Comparison of ENCODE assay signal across 8 cellular contexts in genomic region chr22:24503137-24503850, GRCh38. TPM values are rescaled to one million over a fixed set of nuclear protein-coding genes. Genes with fewer than 3 reads are reported as not detected.
DNase-seq lines count a peak whose midpoint lies in the region; ATAC-seq, FAIRE-seq and TF ChIP-seq lines count a peak whose summit lies in the region.

No MANE protein-coding gene starts in this region.

- no peak overlapping the region for H3K4me3 Mint-ChIP-seq in activated naive CD8-positive, alpha-beta T cell treated with anti-CD3 and anti-CD28 coated beads, Interleukin-2, amount 10 ng/mL, durations not matched to agents 7 days and 5 days

- no peaks in the 10 kb centered on the region for H3K9me3 Mint-ChIP-seq in activated naive CD8-positive, alpha-beta T cell treated with anti-CD3 and anti-CD28 coated beads, Interleukin-2, amount 10 ng/mL, durations not matched to agents 7 days and 5 days

- TF ChIP-seq CTCF in lower leg skin (IDR thresholded peaks at IDR 0.05): no peak

- POLR2A ChIA-PET in activated naive CD8-positive, alpha-beta T cell treated with anti-CD3 and anti-CD28 coated beads, Interleukin-2, amount 10 ng/mL, durations not matched to agents 7 days and 5 days (lab: Charles Lee): interaction anchor here (0.6 kb wide), 1 partner anchor 691 kb away, joined by 3 read pairs; no protein-coding TSS in a partner anchor

- H3K36me3 Mint-ChIP-seq in activated naive CD8-positive, alpha-beta T cell treated with anti-CD3 and anti-CD28 coated beads, Interleukin-2, amount 10 ng/mL, durations not matched to agents 7 days and 5 days: no peaks in the 10 kb centered on the region

- ATAC-seq in HG03108 (IDR thresholded peaks at IDR 0.05; ENCODE audit: unreplicated experiment): peak; percentile 48
- ATAC-seq in activated naive CD8-positive, alpha-beta T cell treated with anti-CD3 and anti-CD28 coated beads, Interleukin-2, amount 10 ng/mL, durations not matched to agents 7 days and 5 days (ENCODE audit: low read depth): peak; percentile 74
- no peak for ATAC-seq in HG03378 (IDR thresholded peaks at IDR 0.05; ENCODE audit: unreplicated experiment)

- peak; percentile 95 for DNase-seq in SKM-1 treated with dmso at 0.1 percent for 144 hours (lab: John Stamatoyannopoulos, UW; ENCODE audit: unreplicated experiment)
- DNase-seq in activated naive CD8-positive, alpha-beta T cell treated with anti-CD3 and anti-CD28 coated beads, Interleukin-2, amount 10 ng/mL, durations not matched to agents 7 days and 5 days: peak; percentile 60
- peak; percentile 84 for DNase-seq in hepatic stellate cell (ENCODE audit: low spot score)
- DNase-seq in stimulated activated CD4-positive, alpha-beta T cell treated with anti-CD3 and anti-CD28 coated beads, Interleukin-2, amount 100 ng/mL, for 48 hours: peak; percentile 57 to 59
- no peak for DNase-seq in lower leg skin (ENCODE audit: low spot score in 2 of 2)

- intact Hi-C loops in lower leg skin (cut with DNase I; ENCODE audit: low total_unique reads): no loop called here

- peaks cover 6% of the 10 kb centered on the region for H3K27me3 Mint-ChIP-seq in activated naive CD8-positive, alpha-beta T cell treated with anti-CD3 and anti-CD28 coated beads, Interleukin-2, amount 10 ng/mL, durations not matched to agents 7 days and 5 days

- WGBS in lower leg skin, 2 donors: 78 to 80% methylated on average over 7 of the region's 7 CpGs

- no peak overlapping the region for H3K4me3 ChIP-seq in lower leg skin (ENCODE audit: low read depth, poor library complexity, severe bottlenecking)

- TF ChIP-seq POLR2A in lower leg skin (IDR thresholded peaks at IDR 0.05): no peak

- H3K27ac Mint-ChIP-seq in activated naive CD8-positive, alpha-beta T cell treated with anti-CD3 and anti-CD28 coated beads, Interleukin-2, amount 10 ng/mL, durations not matched to agents 7 days and 5 days: no peak overlapping the region

- FAIRE-seq in G401.6 (lab: Jason Lieb, UNC): peak; percentile 23

- H3K4me1 Mint-ChIP-seq in activated naive CD8-positive, alpha-beta T cell treated with anti-CD3 and anti-CD28 coated beads, Interleukin-2, amount 10 ng/mL, durations not matched to agents 7 days and 5 days: peaks cover 15% of the 10 kb centered on the region

RNA-seq across cellular contexts. Expression of gene UPB1, which starts 8.2 kb away (rescaled TPM):
- under 1 TPM; 0.30 to 0.34 TPM for total RNA-seq in activated naive CD8-positive, alpha-beta T cell treated with anti-CD3 and anti-CD28 coated beads, Interleukin-2, amount 10 ng/mL, durations not matched to agents 7 days and 5 days
- total RNA-seq in lower leg skin: 1 to 10 TPM in 3 of 4 donors, under 1 TPM in 1; 0.99 to 2.1 (median 1.9) TPM

RNA-seq across cellular contexts. Expression of gene GUCD1, which starts 51.6 kb away (rescaled TPM):
- total RNA-seq in activated naive CD8-positive, alpha-beta T cell treated with anti-CD3 and anti-CD28 coated beads, Interleukin-2, amount 10 ng/mL, durations not matched to agents 7 days and 5 days: 100 to 1,000 TPM; 103 to 104 TPM
- total RNA-seq in lower leg skin: 100 to 1,000 TPM in 1 of 4 donors, 10 to 100 TPM in 3; 67.0 to 124 (median 95.9) TPM

RNA-seq across cellular contexts. Expression of gene SNRPD3, which starts 52.5 kb away (rescaled TPM):
- 100 to 1,000 TPM; 108 to 110 TPM for total RNA-seq in activated naive CD8-positive, alpha-beta T cell treated with anti-CD3 and anti-CD28 coated beads, Interleukin-2, amount 10 ng/mL, durations not matched to agents 7 days and 5 days
- total RNA-seq in lower leg skin: 100 to 1,000 TPM; 108 to 134 (median 116) TPM

Comparison
In these comparisons a context has a peak if more than half of its experiments do, and no peak if none do; other contexts are left out.
1. DNase-seq: peak in SKM-1 treated with dmso at 0.1 percent for 144 hours (single experiment), activated naive CD8-positive, alpha-beta T cell treated with anti-CD3 and anti-CD28 coated beads, Interleukin-2, amount 10 ng/mL, durations not matched to agents 7 days and 5 days (single experiment), hepatic stellate cell (single experiment) and stimulated activated CD4-positive, alpha-beta T cell treated with anti-CD3 and anti-CD28 coated beads, Interleukin-2, amount 100 ng/mL, for 48 hours (2 of 2); none in lower leg skin (0 of 2).